In genomic region chr2:178482437-178482836, GRCh38 we compare ENCODE assay signal across 8 cellular contexts. TPM values are rescaled to one million over a fixed set of nuclear protein-coding genes. Genes with fewer than 3 reads are reported as not detected.
A peak's percentile ranks its signal among the peaks of the same experiment; 100 is the strongest.
DNase-seq lines count a peak whose midpoint lies in the region; ATAC-seq and TF ChIP-seq lines count a peak whose summit lies in the region.

No MANE protein-coding gene starts in this region.

- H3K27ac Mint-ChIP-seq in activated T-cell treated with anti-CD3 and anti-CD28 coated beads, Interleukin-2, amount 50 U/mL, for 72 hours: peak overlapping the region; percentile 42
- peak overlapping the region; percentile 61 for H3K27ac Mint-ChIP-seq in activated T-helper 17 cell treated with anti-CD3 and anti-CD28 coated beads, Interleukin-2, amount 50 U/mL, for 72 hours
- peak overlapping the region; percentile 40 for H3K27ac Mint-ChIP-seq in stimulated activated memory B cell treated with anti-CD40 and anti-IgM and Interleukin-4, amounts not matched to agents 10 μg/mL and 1 μg/mL and 100 μg/mL, for 72 hours
- no peak overlapping the region for H3K27ac Mint-ChIP-seq in activated naive CD4-positive, alpha-beta T cell treated with anti-CD3 and anti-CD28 coated beads, Interleukin-2, amount 10 ng/mL, durations not matched to agents 7 days and 5 days

- H3K36me3 Mint-ChIP-seq in activated T-cell treated with anti-CD3 and anti-CD28 coated beads, Interleukin-2, amount 50 U/mL, for 72 hours (ENCODE audit: insufficient read depth in 2 of 2): peaks cover 3 to 12% of the 10 kb centered on the region in 2 donors
- H3K36me3 Mint-ChIP-seq in activated T-helper 17 cell treated with anti-CD3 and anti-CD28 coated beads, Interleukin-2, amount 50 U/mL, for 72 hours (ENCODE audit: low read depth): peaks cover 30% of the 10 kb centered on the region
- H3K36me3 Mint-ChIP-seq in stimulated activated memory B cell treated with anti-CD40 and anti-IgM and Interleukin-4, amounts not matched to agents 10 μg/mL and 1 μg/mL and 100 μg/mL, for 72 hours: peaks cover 22% of the 10 kb centered on the region
- H3K36me3 Mint-ChIP-seq in activated naive CD4-positive, alpha-beta T cell treated with anti-CD3 and anti-CD28 coated beads, Interleukin-2, amount 10 ng/mL, durations not matched to agents 7 days and 5 days: peaks cover 20% of the 10 kb centered on the region

- H3K4me3 ChIP-seq in WERI-Rb-1 (ENCODE audit: low read depth, low read length): no peak overlapping the region

- TF ChIP-seq CTCF in WERI-Rb-1 (IDR thresholded peaks at IDR 0.05; ENCODE audit: low read depth, low read length): no peak

- no peaks in the 10 kb centered on the region for H3K27me3 ChIP-seq in WERI-Rb-1 (ENCODE audit: insufficient read depth, low read depth, severe bottlenecking)

- H3K9me3 Mint-ChIP-seq in activated T-cell treated with anti-CD3 and anti-CD28 coated beads, Interleukin-2, amount 50 U/mL, for 72 hours: no peaks in the 10 kb centered on the region
- H3K9me3 Mint-ChIP-seq in activated T-helper 17 cell treated with anti-CD3 and anti-CD28 coated beads, Interleukin-2, amount 50 U/mL, for 72 hours: no peaks in the 10 kb centered on the region
- no peaks in the 10 kb centered on the region for H3K9me3 Mint-ChIP-seq in stimulated activated memory B cell treated with anti-CD40 and anti-IgM and Interleukin-4, amounts not matched to agents 10 μg/mL and 1 μg/mL and 100 μg/mL, for 72 hours
- no peaks in the 10 kb centered on the region for H3K9me3 Mint-ChIP-seq in activated naive CD4-positive, alpha-beta T cell treated with anti-CD3 and anti-CD28 coated beads, Interleukin-2, amount 10 ng/mL, durations not matched to agents 7 days and 5 days

- no peaks in the 10 kb centered on the region for H3K27me3 Mint-ChIP-seq in activated T-cell treated with anti-CD3 and anti-CD28 coated beads, Interleukin-2, amount 50 U/mL, for 72 hours (ENCODE audit: low read depth)
- no peaks in the 10 kb centered on the region for H3K27me3 Mint-ChIP-seq in activated T-helper 17 cell treated with anti-CD3 and anti-CD28 coated beads, Interleukin-2, amount 50 U/mL, for 72 hours
- H3K27me3 Mint-ChIP-seq in stimulated activated memory B cell treated with anti-CD40 and anti-IgM and Interleukin-4, amounts not matched to agents 10 μg/mL and 1 μg/mL and 100 μg/mL, for 72 hours: no peaks in the 10 kb centered on the region
- no peaks in the 10 kb centered on the region for H3K27me3 Mint-ChIP-seq in activated naive CD4-positive, alpha-beta T cell treated with anti-CD3 and anti-CD28 coated beads, Interleukin-2, amount 10 ng/mL, durations not matched to agents 7 days and 5 days

- peak overlapping the region; percentile 88 to 98 for H3K4me3 Mint-ChIP-seq in activated T-cell treated with anti-CD3 and anti-CD28 coated beads, Interleukin-2, amount 50 U/mL, for 72 hours
- peak overlapping the region; percentile 99 for H3K4me3 Mint-ChIP-seq in activated T-helper 17 cell treated with anti-CD3 and anti-CD28 coated beads, Interleukin-2, amount 50 U/mL, for 72 hours
- H3K4me3 Mint-ChIP-seq in stimulated activated memory B cell treated with anti-CD40 and anti-IgM and Interleukin-4, amounts not matched to agents 10 μg/mL and 1 μg/mL and 100 μg/mL, for 72 hours: peak overlapping the region; percentile 97
- H3K4me3 Mint-ChIP-seq in activated naive CD4-positive, alpha-beta T cell treated with anti-CD3 and anti-CD28 coated beads, Interleukin-2, amount 10 ng/mL, durations not matched to agents 7 days and 5 days: no peak overlapping the region

- CTCF ChIA-PET in activated naive CD4-positive, alpha-beta T cell treated with anti-CD3 and anti-CD28 coated beads, Interleukin-2, amount 10 ng/mL, durations not matched to agents 7 days and 5 days (lab: Charles Lee): interaction anchor here (0.9 to 1.1 kb wide), 4 partner anchors 15 to 218 kb away, joined by 3 to 5 read pairs (median 4); no protein-coding TSS in a partner anchor

- H3K27ac ChIP-seq in WERI-Rb-1: no peak overlapping the region

- no peaks in the 10 kb centered on the region for H3K9me3 ChIP-seq in WERI-Rb-1 (ENCODE audit: severe bottlenecking)

- DNase-seq in activated T-cell treated with anti-CD3 and anti-CD28 coated beads, Interleukin-2, amount 50 U/mL, for 72 hours: no peak
- DNase-seq in activated T-cell treated with anti-CD3 and anti-CD28 coated beads, Interleukin-2, amount 50 U/mL, for 1 hour: no peak
- DNase-seq in putamen (ENCODE audit: low spot score) (no peak), WERI-Rb-1 (no peak)
- DNase-seq in activated naive CD4-positive, alpha-beta T cell treated with anti-CD3 and anti-CD28 coated beads, Interleukin-2, amount 10 ng/mL, durations not matched to agents 7 days and 5 days: no peak

- ATAC-seq in activated T-cell treated with anti-CD3 and anti-CD28 coated beads, Interleukin-2, amount 50 U/mL, for 72 hours (replicated peaks in 1 of 2): no peak
- peak; percentile 33 for ATAC-seq in HG03060 (IDR thresholded peaks at IDR 0.05; ENCODE audit: low read depth, unreplicated experiment)
- ATAC-seq in activated T-helper 17 cell treated with anti-CD3 and anti-CD28 coated beads, Interleukin-2, amount 50 U/mL, for 72 hours (replicated peaks): peak; percentile 5
- no peak for ATAC-seq in stimulated activated memory B cell treated with anti-CD40 and anti-IgM and Interleukin-4, amounts not matched to agents 10 μg/mL and 1 μg/mL and 100 μg/mL, for 72 hours

- peaks cover 46% of the 10 kb centered on the region for H3K4me1 Mint-ChIP-seq in activated T-cell treated with anti-CD3 and anti-CD28 coated beads, Interleukin-2, amount 50 U/mL, for 72 hours (ENCODE audit: low read depth)
- peaks cover 28% of the 10 kb centered on the region for H3K4me1 Mint-ChIP-seq in activated T-helper 17 cell treated with anti-CD3 and anti-CD28 coated beads, Interleukin-2, amount 50 U/mL, for 72 hours
- peaks cover 46% of the 10 kb centered on the region for H3K4me1 Mint-ChIP-seq in stimulated activated memory B cell treated with anti-CD40 and anti-IgM and Interleukin-4, amounts not matched to agents 10 μg/mL and 1 μg/mL and 100 μg/mL, for 72 hours
- peaks cover 44% of the 10 kb centered on the region for H3K4me1 Mint-ChIP-seq in activated naive CD4-positive, alpha-beta T cell treated with anti-CD3 and anti-CD28 coated beads, Interleukin-2, amount 10 ng/mL, durations not matched to agents 7 days and 5 days

- peaks cover 9% of the 10 kb centered on the region; the same call in 1 of the 2 replicates for H3K36me3 ChIP-seq in WERI-Rb-1

RNA-seq across cellular contexts. Expression of gene PLEKHA3, which starts 2.2 kb away (rescaled TPM):
- 10 to 100 TPM; 23.0 to 28.0 TPM for total RNA-seq in activated T-cell treated with anti-CD3 and anti-CD28 coated beads, Interleukin-2, amount 50 U/mL, for 72 hours
- total RNA-seq in activated T-helper 17 cell treated with anti-CD3 and anti-CD28 coated beads, Interleukin-2, amount 50 U/mL, for 72 hours: 10 to 100 TPM; 17.9 to 26.4 TPM

RNA-seq across cellular contexts. Expression of gene FKBP7, which starts 4.0 kb away (rescaled TPM):
- 1 to 10 TPM; 2.1 to 3.0 TPM for total RNA-seq in activated T-cell treated with anti-CD3 and anti-CD28 coated beads, Interleukin-2, amount 50 U/mL, for 72 hours
- total RNA-seq in activated T-helper 17 cell treated with anti-CD3 and anti-CD28 coated beads, Interleukin-2, amount 50 U/mL, for 72 hours: 1 to 10 TPM; 1.7 to 2.6 TPM

RNA-seq across cellular contexts. Expression of gene PJVK, which starts 31.3 kb away (rescaled TPM):
- 1 to 10 TPM; 6.8 to 8.7 TPM for total RNA-seq in activated T-cell treated with anti-CD3 and anti-CD28 coated beads, Interleukin-2, amount 50 U/mL, for 72 hours
- 1 to 10 TPM; 2.3 to 2.4 TPM for total RNA-seq in activated T-helper 17 cell treated with anti-CD3 and anti-CD28 coated beads, Interleukin-2, amount 50 U/mL, for 72 hours

RNA-seq across cellular contexts. Expression of gene PRKRA, which starts 31.5 kb away (rescaled TPM):
- total RNA-seq in activated T-cell treated with anti-CD3 and anti-CD28 coated beads, Interleukin-2, amount 50 U/mL, for 72 hours: 10 to 100 TPM; 56.7 to 75.2 TPM
- total RNA-seq in activated T-helper 17 cell treated with anti-CD3 and anti-CD28 coated beads, Interleukin-2, amount 50 U/mL, for 72 hours: 10 to 100 TPM; 61.3 to 67.6 TPM

Comparison
In these comparisons a context has a peak if more than half of its experiments do, and no peak if none do; other contexts are left out.
1. ATAC-seq: peak in HG03060 (single experiment) and activated T-helper 17 cell treated with anti-CD3 and anti-CD28 coated beads, Interleukin-2, amount 50 U/mL, for 72 hours (single experiment); none in activated T-cell treated with anti-CD3 and anti-CD28 coated beads, Interleukin-2, amount 50 U/mL, for 72 hours (0 of 2) and stimulated activated memory B cell treated with anti-CD40 and anti-IgM and Interleukin-4, amounts not matched to agents 10 μg/mL and 1 μg/mL and 100 μg/mL, for 72 hours (single experiment).